Comparison of ENCODE assay signal across 17 cellular contexts in the genomic region with DNA sequence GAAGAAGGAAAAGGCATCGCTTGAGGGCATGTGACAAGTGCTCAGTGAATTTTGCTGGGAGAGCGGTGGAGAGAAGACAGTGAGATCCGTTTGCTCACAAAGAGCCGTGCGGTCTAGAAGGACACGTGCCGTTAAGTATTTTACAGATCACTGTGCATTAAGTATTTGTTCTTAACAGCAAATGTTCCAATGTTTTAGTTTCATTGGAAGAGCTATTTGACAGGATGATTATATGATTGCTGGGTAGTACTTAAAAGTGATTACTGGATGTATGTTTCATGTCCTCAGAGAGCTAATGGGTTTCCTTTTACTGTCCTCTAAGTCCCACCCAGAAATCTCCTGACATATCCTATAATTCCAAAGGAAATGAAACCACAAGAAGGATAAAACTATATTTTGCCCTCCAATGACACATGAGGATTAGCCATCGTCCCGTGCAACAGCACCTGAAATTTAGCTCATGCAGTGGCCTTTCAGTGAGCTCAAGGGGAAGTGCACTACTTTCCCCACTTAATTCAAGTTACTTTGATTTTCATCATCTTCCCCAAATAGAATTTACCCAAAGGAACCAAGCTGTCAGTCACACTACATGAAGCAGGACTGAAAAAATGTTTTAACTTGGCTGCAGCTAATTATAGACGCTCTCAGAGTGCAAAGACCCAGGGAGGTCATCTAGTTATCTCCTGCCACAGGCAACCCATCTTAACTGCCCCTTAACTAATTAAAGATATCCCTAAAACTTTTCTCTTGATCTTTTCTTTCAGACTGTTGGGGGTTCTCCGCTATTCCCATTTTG.
DNase-seq lines count a peak whose midpoint lies in the region; ATAC-seq and TF ChIP-seq lines count a peak whose summit lies in the region.
"Had no signal": no experiment of that assay in that cellular context is flagged by ENCODE, and none has a peak within 500 bp of the region (broad histone marks: within the 10 kb centered on the region; RNA-seq: fewer than 3 reads in every experiment).

No MANE protein-coding gene starts in this region.

- H4K20me1 ChIP-seq in OCI-LY3 (ENCODE audit: insufficient read depth, low read length), result no peaks in the 10 kb centered on the region

- no peaks in the 10 kb centered on the region for H3K79me2 ChIP-seq in OCI-LY3 (ENCODE audit: low read length)

- intact Hi-C loops in right cardiac atrium (cut with DNase I) (no loop called here), heart left ventricle (cut with DNase I) (no loop called here)

- H3K4me1 ChIP-seq in cardiac muscle cell (ENCODE audit: low read depth) (peaks cover 27% of the 10 kb centered on the region), right cardiac atrium (ENCODE audit: control insufficient read depth, insufficient read depth, low read length) (no peaks in the 10 kb centered on the region), OCI-LY3 (ENCODE audit: low read length) (peaks cover 8% of the 10 kb centered on the region), heart left ventricle (peaks cover 0 to 11% (median 1%) of the 10 kb centered on the region in 12 donors)

- TF ChIP-seq CTCF in cardiac muscle cell (IDR thresholded peaks at IDR 0.05; ENCODE audit: low read depth, low read length), result no peak
- no peak for TF ChIP-seq CTCF in OCI-LY3 (IDR thresholded peaks at IDR 0.05; ENCODE audit: low read depth, low read length)
- TF ChIP-seq CTCF in heart left ventricle (IDR thresholded peaks at IDR 0.05), result no peak

- no peak overlapping the region for H2AFZ ChIP-seq in OCI-LY3 (ENCODE audit: low read depth, low read length)
- H2AFZ ChIP-seq: PC-9 had no signal

- TF ChIP-seq POLR2A in heart left ventricle (IDR thresholded peaks at IDR 0.05), result no peak

- no peaks in the 10 kb centered on the region for H3K9me3 ChIP-seq in cardiac muscle cell (ENCODE audit: low read depth)
- no peaks in the 10 kb centered on the region for H3K9me3 ChIP-seq in right cardiac atrium (ENCODE audit: control insufficient read depth, low read length)
- H3K9me3 ChIP-seq in OCI-LY3 (ENCODE audit: insufficient read depth, low read length), result no peaks in the 10 kb centered on the region
- no peaks in the 10 kb centered on the region for H3K9me3 ChIP-seq in heart left ventricle

- H3K36me3 ChIP-seq in cardiac muscle cell (no peaks in the 10 kb centered on the region), OCI-LY3 (replicated peaks; ENCODE audit: low read depth, low read length) (no peaks in the 10 kb centered on the region), heart left ventricle (no peaks in the 10 kb centered on the region)

- 0 out of 2 replicates have a peak overlapping the region, but pooled peaks have one; percentile 24 for H3K4me2 ChIP-seq in OCI-LY3 (ENCODE audit: low read length)
- H3K4me2 ChIP-seq: PC-9 had no signal

- ATAC-seq in right cardiac atrium (no peak), heart left ventricle (peak; percentile 37 to 83 (median 78))

- H3K27ac ChIP-seq in cardiac muscle cell (peak overlapping the region; percentile 61), right cardiac atrium (ENCODE audit: low read length) (no peak overlapping the region), OCI-LY3 (ENCODE audit: low read length) (no peak overlapping the region), heart left ventricle (peak overlapping the region in 3 of 12 donors; percentile 2 to 45 (median 25))
- H3K27ac ChIP-seq: PC-9, SK-N-MC had no signal

- DNase-seq in cardiac muscle cell (ENCODE audit: low read depth in 1 of 2, low spot score in 1 of 2), result peak in 1 of 2 donors; percentile 51
- DNase-seq in right cardiac atrium, result no peak
- DNase-seq in heart left ventricle, result no peak
- DNase-seq in dedifferentiated amniotic fluid mesenchymal stem cell (ENCODE audit: extremely low spot score), result no peak
- DNase-seq in GM19240 (ENCODE audit: insufficient read length, low spot score), result no peak
- DNase-seq in activated T-cell treated with anti-CD3 and anti-CD28 coated beads, Interleukin-2, amount 50 U/mL, for 1 hour, result no peak
- DNase-seq: AML-193; Calu3; CD4-positive, alpha-beta T cell; IMR-90; NCI-H1436; NCI-H2029 treated with DMSO at 0.1 percent for 48 hours; NCI-H510A treated with DMSO at 0.1 percent for 48 hours; NK-92 treated with Interleukin-12 subunit alpha and Interleukin-12 subunit beta, amount 100 ng/mL, for 24 hours; PC-9 had no signal

- H3K27me3 ChIP-seq in cardiac muscle cell (no peaks in the 10 kb centered on the region), right cardiac atrium (ENCODE audit: control insufficient read depth, insufficient read depth) (no peaks in the 10 kb centered on the region), OCI-LY3 (ENCODE audit: low read depth, low read length) (no peaks in the 10 kb centered on the region), heart left ventricle (no peaks in the 10 kb centered on the region)

- WGBS in right cardiac atrium, result 80% methylated on average over 11 of the region's 11 CpGs
- WGBS in heart left ventricle, 4 donors, result 74 to 79% (median 76%) methylated on average over 11 of the region's 11 CpGs

- H3K9ac ChIP-seq in OCI-LY3 (ENCODE audit: low read length), result no peak overlapping the region

- H3K4me3 ChIP-seq in cardiac muscle cell (no peak overlapping the region), right cardiac atrium (ENCODE audit: low read length) (no peak overlapping the region), OCI-LY3 (ENCODE audit: low read length) (no peak overlapping the region), heart left ventricle (no peak overlapping the region)
- H3K4me3 ChIP-seq: PC-9, SK-N-MC had no signal

Comparison
In these comparisons a context has a peak if more than half of its experiments do, and no peak if none do; other contexts are left out.
1. ATAC-seq: peak in heart left ventricle (4 of 4); none in right cardiac atrium (0 of 2).